Comparison of ENCODE assay signal across 16 cellular contexts in the genomic region with DNA sequence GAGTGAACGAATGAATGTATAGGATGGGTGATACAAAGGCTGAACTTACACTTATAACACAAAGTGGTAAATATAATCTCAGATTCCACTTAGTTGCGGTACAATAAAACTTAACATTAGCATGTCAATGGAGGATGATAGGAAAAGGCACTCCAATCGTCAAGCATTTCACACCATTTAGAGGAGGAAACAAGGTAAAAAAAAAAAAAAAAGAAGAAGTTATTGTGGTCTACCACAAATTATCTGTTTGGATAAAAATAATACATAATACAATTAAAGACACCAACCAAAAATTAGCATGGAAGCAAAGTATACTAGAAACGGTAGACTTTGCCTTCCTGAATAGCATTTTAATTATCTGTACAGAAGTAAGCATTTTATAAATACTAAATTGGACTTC.
DNase-seq lines count a peak whose midpoint lies in the region; ATAC-seq and TF ChIP-seq lines count a peak whose summit lies in the region.
"Had no signal": no experiment of that assay in that cellular context is flagged by ENCODE, and none has a peak within 500 bp of the region (broad histone marks: within the 10 kb centered on the region; RNA-seq: fewer than 3 reads in every experiment).

No MANE protein-coding gene starts in this region.

- H3K4me1 ChIP-seq in HCT116 (ENCODE audit: control insufficient read depth in 1 of 2, insufficient read depth in 2 of 2, low read length in 2 of 2) (peaks cover 89 to 97% of the 10 kb centered on the region in 2 experiments), mucosa of descending colon (ENCODE audit: low read depth) (no peaks in the 10 kb centered on the region), colonic mucosa (no peaks in the 10 kb centered on the region)

- no peak for TF ChIP-seq CTCF in HCT116 (IDR thresholded peaks at IDR 0.05 in 2 of 3, conservative IDR thresholded peaks at IDR 0.05 in 1 of 3; ENCODE audit: borderline replicate concordance in 1 of 3, insufficient read depth in 1 of 3, low read depth in 2 of 3, low read length in 2 of 3)
- TF ChIP-seq CTCF in VCaP (conservative IDR thresholded peaks at IDR 0.05) = no peak
- no peak for TF ChIP-seq CTCF in mucosa of descending colon (IDR thresholded peaks at IDR 0.05)
- no peak for TF ChIP-seq CTCF in colonic mucosa (IDR thresholded peaks at IDR 0.05)

- POLR2A ChIA-PET in HCT116 (lab: Charles Lee) = interaction anchor here (0.7 to 2.7 kb wide), 5 partner anchors 13 to 27 kb away, joined by 3 to 17 read pairs (median 8); no protein-coding TSS in a partner anchor

- no peak for ATAC-seq in HCT116
- peak in 1 of 2 donors; percentile 13 for ATAC-seq in stimulated activated naive B cell treated with anti-CD40 and anti-IgM and Interleukin-4, amounts not matched to agents 10 μg/mL and 1 μg/mL and 100 μg/mL, for 72 hours (replicated peaks)
- no peak for ATAC-seq in mucosa of descending colon
- no peak for ATAC-seq in HG03139 (IDR thresholded peaks at IDR 0.05; ENCODE audit: unreplicated experiment)
- ATAC-seq: CD8-positive, alpha-beta T cell had no signal

- no peaks in the 10 kb centered on the region for H3K9me3 Mint-ChIP-seq in stimulated activated naive B cell treated with anti-CD40 and anti-IgM and Interleukin-4, amounts not matched to agents 10 μg/mL and 1 μg/mL and 100 μg/mL, for 72 hours
- H3K9me3 Mint-ChIP-seq: CD8-positive, alpha-beta T cell; HFFc6 had no signal

- H3K9ac ChIP-seq in HCT116 (ENCODE audit: low read length) = peak overlapping the region; percentile 51
- H3K9ac ChIP-seq in colonic mucosa (ENCODE audit: low read depth in 2 of 2, low read length in 2 of 2) = no peak overlapping the region

- H4K20me1 ChIP-seq in HCT116 (ENCODE audit: insufficient read depth) = no peaks in the 10 kb centered on the region

- H3K27ac ChIP-seq in HCT116 (ENCODE audit: low read depth, low read length) = peak overlapping the region; percentile 98
- H3K27ac ChIP-seq in VCaP = 0 out of 2 replicates have a peak overlapping the region, but pooled peaks have one; percentile 13
- no peak overlapping the region for H3K27ac ChIP-seq in colonic mucosa
- H3K27ac ChIP-seq: SJCRH30 had no signal

- H3K36me3 Mint-ChIP-seq in stimulated activated naive B cell treated with anti-CD40 and anti-IgM and Interleukin-4, amounts not matched to agents 10 μg/mL and 1 μg/mL and 100 μg/mL, for 72 hours = peaks cover 2 to 11% of the 10 kb centered on the region in 2 donors

- no peak overlapping the region for H3K27ac Mint-ChIP-seq in stimulated activated naive B cell treated with anti-CD40 and anti-IgM and Interleukin-4, amounts not matched to agents 10 μg/mL and 1 μg/mL and 100 μg/mL, for 72 hours
- H3K27ac Mint-ChIP-seq: CD8-positive, alpha-beta T cell; HFFc6 had no signal

- no peaks in the 10 kb centered on the region for H3K9me3 ChIP-seq in HCT116 (ENCODE audit: control insufficient read depth in 1 of 2, insufficient read depth in 1 of 2, low read depth in 1 of 2, low read length in 2 of 2)
- no peaks in the 10 kb centered on the region for H3K9me3 ChIP-seq in mucosa of descending colon
- H3K9me3 ChIP-seq in colonic mucosa = no peaks in the 10 kb centered on the region
- H3K9me3 ChIP-seq: BE2C, SJCRH30 had no signal

- no peak for TF ChIP-seq RAD21 in HCT116 (IDR thresholded peaks at IDR 0.05; ENCODE audit: low read depth)

- peak overlapping the region; percentile 58 for H3K4me2 ChIP-seq in HCT116 (ENCODE audit: low read length)

- H3K79me2 ChIP-seq in HCT116 (ENCODE audit: insufficient read depth, low read length) = peaks cover 92% of the 10 kb centered on the region

- H3K36me3 ChIP-seq in HCT116 (ENCODE audit: control insufficient read depth in 1 of 2, insufficient read depth in 2 of 2, low read length in 2 of 2) = no peaks in the 10 kb centered on the region
- H3K36me3 ChIP-seq in mucosa of descending colon (ENCODE audit: low read depth) = no peaks in the 10 kb centered on the region
- H3K36me3 ChIP-seq in colonic mucosa = no peaks in the 10 kb centered on the region
- H3K36me3 ChIP-seq: BE2C, SJCRH30 had no signal

- no TSS peak for BruUV-seq in HCT116 (replicated peaks; lab: Mats Ljungman, UMichigan)

- peak overlapping the region; percentile 1 to 31 for H3K4me3 Mint-ChIP-seq in stimulated activated naive B cell treated with anti-CD40 and anti-IgM and Interleukin-4, amounts not matched to agents 10 μg/mL and 1 μg/mL and 100 μg/mL, for 72 hours
- H3K4me3 Mint-ChIP-seq: CD8-positive, alpha-beta T cell; HFFc6 had no signal

- peak; percentile 26 for DNase-seq in NOMO-1 treated with DMSO at 0.1 percent for 48 hours (lab: John Stamatoyannopoulos, UW; ENCODE audit: unreplicated experiment)
- no peak for DNase-seq in NOMO-1 treated with dmso at 0.1 percent for 144 hours (lab: John Stamatoyannopoulos, UW; ENCODE audit: unreplicated experiment)
- no peak for DNase-seq in HCT116 (ENCODE audit: low read depth, low spot score)
- no peak for DNase-seq in stimulated activated naive B cell treated with anti-CD40 and anti-IgM and Interleukin-4, amounts not matched to agents 10 μg/mL and 1 μg/mL and 100 μg/mL, for 72 hours
- DNase-seq in mucosa of descending colon = no peak
- DNase-seq in colonic mucosa = no peak
- DNase-seq: 8988T; BE2C; CD8-positive, alpha-beta T cell; HFFc6; NCI-H1694 treated with DMSO at 0.1 percent for 48 hours; NCI-H510A; NCI-H82; SJCRH30 had no signal

- RAD21 ChIA-PET in HCT116 (lab: Charles Lee; ENCODE audit: low non-redundant PET in 1 of 2, low total read pairs in 2 of 2, uncharacterized antibody in 2 of 2, unreplicated experiment in 2 of 2) = no interaction called here

- H3K4me3 ChIP-seq in HCT116 (replicated peaks in 1 of 2; ENCODE audit: low read depth in 1 of 2, low read length in 2 of 2) (no peak overlapping the region), mucosa of descending colon (no peak overlapping the region), colonic mucosa (no peak overlapping the region)
- H3K4me3 ChIP-seq: SJCRH30 had no signal

- H2AFZ ChIP-seq in HCT116 (ENCODE audit: low read depth, low read length, poor library complexity, severe bottlenecking) = no peak overlapping the region

- TF ChIP-seq POLR2A in HCT116 (IDR thresholded peaks at IDR 0.05; ENCODE audit: borderline replicate concordance, extremely low read depth, insufficient read depth, insufficient read length) = no peak

- H3K27me3 ChIP-seq in HCT116 (ENCODE audit: insufficient read depth, low read length) = no peaks in the 10 kb centered on the region
- no peaks in the 10 kb centered on the region for H3K27me3 ChIP-seq in colonic mucosa
- H3K27me3 ChIP-seq: BE2C, SJCRH30 had no signal

- no peaks in the 10 kb centered on the region for H3K27me3 Mint-ChIP-seq in stimulated activated naive B cell treated with anti-CD40 and anti-IgM and Interleukin-4, amounts not matched to agents 10 μg/mL and 1 μg/mL and 100 μg/mL, for 72 hours

- intact Hi-C loops in HCT116 (cut with micrococcal nuclease) = no loop called here
- intact Hi-C loops in mucosa of descending colon (cut with DNase I, micrococcal nuclease) = no loop called here
- intact Hi-C loops in colonic mucosa (cut with DNase I) = no loop called here

- H3K9me2 ChIP-seq in HCT116 (ENCODE audit: insufficient read depth) = no peaks in the 10 kb centered on the region

- H3K4me1 Mint-ChIP-seq in stimulated activated naive B cell treated with anti-CD40 and anti-IgM and Interleukin-4, amounts not matched to agents 10 μg/mL and 1 μg/mL and 100 μg/mL, for 72 hours = peaks cover 28 to 56% of the 10 kb centered on the region in 2 donors

- CTCF ChIA-PET in HCT116 (lab: Charles Lee) = interaction anchor here (0.6 kb wide), 1 partner anchor 589 kb away, joined by 3 read pairs; no protein-coding TSS in a partner anchor

TF ChIP-seq in HCT116, 20 proteins besides CTCF, POLR2A, EP300 and RAD21:
- TF ChIP-seq CBX3 (IDR thresholded peaks at IDR 0.05; ENCODE audit: low read depth) (0 out of 2 replicates have a peak, but pooled peaks have one; percentile 23), EGR1 (IDR thresholded peaks at IDR 0.05; ENCODE audit: low read depth) (0 out of 2 replicates have a peak, but pooled peaks have one; percentile 19), SIN3A (IDR thresholded peaks at IDR 0.05; ENCODE audit: low read depth) (no peak)
